20 cellular contexts compared by ENCODE assay signal in genomic region chr20:59805266-59805665, GRCh38.
"Had no signal": no experiment of that assay in that cellular context is flagged by ENCODE, and none has a peak within 500 bp of the region (broad histone marks: within the 10 kb centered on the region; RNA-seq: fewer than 3 reads in every experiment).

No MANE protein-coding gene starts in this region.

- H3K27me3 ChIP-seq: body of pancreas, heart left ventricle had no signal

- ATAC-seq: body of pancreas; effector memory CD8-positive, alpha-beta T cell; gastrocnemius medialis; heart left ventricle; naive thymus-derived CD8-positive, alpha-beta T cell; stimulated activated naive CD8-positive, alpha-beta T cell treated with anti-CD3 and anti-CD28 coated beads, Interleukin-15, Interleukin-2, amounts not matched to agents 100 U/mL and 50 U/mL, for 24 hours; T-cell had no signal

- H3K4me1 Mint-ChIP-seq: activated naive CD8-positive, alpha-beta T cell treated with anti-CD3 and anti-CD28 coated beads for 36 hours; naive thymus-derived CD8-positive, alpha-beta T cell; T-cell had no signal

- H3K36me3 Mint-ChIP-seq: activated naive CD8-positive, alpha-beta T cell treated with anti-CD3 and anti-CD28 coated beads for 36 hours; T-cell had no signal

- H3K4me1 ChIP-seq: body of pancreas, gastrocnemius medialis, heart left ventricle had no signal

- H3K4me3 ChIP-seq: body of pancreas, gastrocnemius medialis, heart left ventricle, skin epidermis had no signal

- DNase-seq: activated CD4-positive, alpha-beta T cell treated with anti-CD3 and anti-CD28 coated beads for 1 hour; activated CD4-positive, alpha-beta T cell treated with anti-CD3 and anti-CD28 coated beads, Interleukin-2, amount 50 U/mL, for 4 hours; activated naive CD8-positive, alpha-beta T cell treated with anti-CD3 and anti-CD28 coated beads for 36 hours; activated T-cell treated with anti-CD3 and anti-CD28 coated beads, Interleukin-2, amount 50 U/mL, for 48 hours; amygdala; body of pancreas; central memory CD4-positive, alpha-beta T cell; effector memory CD8-positive, alpha-beta T cell; gastrocnemius medialis; retina; stimulated activated CD4-positive, alpha-beta T cell treated with anti-CD3 and anti-CD28 coated beads, Interleukin-4, amount 100 ng/mL, for 4 hours; stimulated activated CD8-positive, alpha-beta memory T cell treated with anti-CD3 and anti-CD28 coated beads, Interleukin-4, amount 100 ng/mL, for 48 hours; stimulated activated naive CD8-positive, alpha-beta T cell treated with anti-CD3 and anti-CD28 coated beads, Interleukin-15, Interleukin-2, amounts not matched to agents 100 U/mL and 50 U/mL, for 24 hours; T-helper 9 cell had no signal

- H3K27ac ChIP-seq: body of pancreas, epithelial cell of prostate, gastrocnemius medialis, heart left ventricle, neutrophil, skin epidermis had no signal

- H3K27ac Mint-ChIP-seq: activated naive CD8-positive, alpha-beta T cell treated with anti-CD3 and anti-CD28 coated beads for 36 hours; effector memory CD8-positive, alpha-beta T cell; naive thymus-derived CD8-positive, alpha-beta T cell; T-cell had no signal

- H3K9me3 ChIP-seq: body of pancreas, gastrocnemius medialis, neutrophil had no signal

- H3K36me3 ChIP-seq: gastrocnemius medialis, heart left ventricle, neutrophil had no signal

- H3K4me3 Mint-ChIP-seq: activated naive CD8-positive, alpha-beta T cell treated with anti-CD3 and anti-CD28 coated beads for 36 hours; effector memory CD8-positive, alpha-beta T cell; naive thymus-derived CD8-positive, alpha-beta T cell; T-cell had no signal
